ENCODE assay signal across 12 cellular contexts in the genomic region with DNA sequence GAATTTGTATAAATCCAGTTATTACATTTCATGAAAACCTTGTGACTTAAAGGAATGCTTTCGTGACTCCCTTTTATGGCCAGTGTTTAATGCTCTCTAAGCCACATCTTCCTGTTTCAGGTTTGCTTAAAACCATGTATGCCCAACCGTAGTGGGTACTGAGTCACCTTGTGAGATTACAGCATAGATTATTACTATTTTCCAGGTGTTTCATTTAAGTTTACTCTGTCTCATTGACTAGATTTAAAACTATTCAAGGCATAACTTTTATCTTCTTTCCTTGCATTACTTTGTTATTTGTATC. TPM values are rescaled to one million over a fixed set of nuclear protein-coding genes. Genes with fewer than 3 reads are reported as not detected.
A peak's percentile ranks its signal among the peaks of the same experiment; 100 is the strongest.
DNase-seq lines count a peak whose midpoint lies in the region; ATAC-seq, FAIRE-seq and TF ChIP-seq lines count a peak whose summit lies in the region.
"Had no signal": no experiment of that assay in that cellular context is flagged by ENCODE, and none has a peak within 500 bp of the region (broad histone marks: within the 10 kb centered on the region; RNA-seq: fewer than 3 reads in every experiment).

No MANE protein-coding gene starts in this region.

- H3K4me2 ChIP-seq in OCI-LY3 (ENCODE audit: low read length) (peak overlapping the region; percentile 58), Karpas-422 (ENCODE audit: low read depth, low read length, poor library complexity, severe bottlenecking) (no peak overlapping the region)

- H3K9me3 ChIP-seq in OCI-LY3 (ENCODE audit: insufficient read depth, low read length) = no peaks in the 10 kb centered on the region
- no peaks in the 10 kb centered on the region for H3K9me3 ChIP-seq in Karpas-422 (ENCODE audit: low read length)

- DNase-seq in GM12892 (ENCODE audit: insufficient read length) (no peak), glomerular visceral epithelial cell (ENCODE audit: extremely low spot score) (peak; percentile 13), mesenteric fat pad (ENCODE audit: low spot score) (no peak), Karpas-422 (no peak), NCI-H2196 (lab: John Stamatoyannopoulos, UW; ENCODE audit: unreplicated experiment) (no peak)
- DNase-seq: EL, endodermal cell had no signal

- peak overlapping the region; percentile 20; the same call in 1 of the 2 replicates for H3K4me3 ChIP-seq in OCI-LY3 (ENCODE audit: low read length)
- no peak overlapping the region for H3K4me3 ChIP-seq in Karpas-422 (ENCODE audit: low read length)

- H3K27ac ChIP-seq in OCI-LY3 (ENCODE audit: low read length) = peak overlapping the region; percentile 90
- no peak overlapping the region for H3K27ac ChIP-seq in Karpas-422 (ENCODE audit: low read length)
- H3K27ac ChIP-seq: parathyroid adenoma had no signal

- H3K4me1 ChIP-seq in OCI-LY3 (ENCODE audit: low read length) (peaks cover 50% of the 10 kb centered on the region), Karpas-422 (ENCODE audit: low read length) (no peaks in the 10 kb centered on the region; the same call in 1 of the 2 replicates)
- H3K4me1 ChIP-seq: parathyroid adenoma had no signal

- peaks cover 24% of the 10 kb centered on the region for H3K36me3 ChIP-seq in OCI-LY3 (replicated peaks; ENCODE audit: low read depth, low read length)
- peaks cover 13% of the 10 kb centered on the region for H3K36me3 ChIP-seq in Karpas-422 (ENCODE audit: insufficient read depth, low read length)

- TF ChIP-seq POLR2A in GM12892 (IDR thresholded peaks at IDR 0.05; ENCODE audit: low read depth, low read length) = no peak

- H3K9ac ChIP-seq in OCI-LY3 (ENCODE audit: low read length) (peak overlapping the region; percentile 30; the same call in 1 of the 2 replicates), Karpas-422 (ENCODE audit: low read length) (no peak overlapping the region)
- H3K9ac ChIP-seq: parathyroid adenoma had no signal

- H3K9me2 ChIP-seq in Karpas-422 (replicated peaks; ENCODE audit: insufficient read depth, low read length) = no peaks in the 10 kb centered on the region

- TF ChIP-seq CTCF in OCI-LY3 (IDR thresholded peaks at IDR 0.05; ENCODE audit: low read depth, low read length) = no peak

- no peaks in the 10 kb centered on the region for H4K20me1 ChIP-seq in OCI-LY3 (ENCODE audit: insufficient read depth, low read length)
- no peaks in the 10 kb centered on the region for H4K20me1 ChIP-seq in Karpas-422 (ENCODE audit: insufficient read depth, low read depth, low read length)

- peak; percentile 88 for FAIRE-seq in GM12892 (lab: Jason Lieb, UNC)
- FAIRE-seq: keratinocyte had no signal

- peak; percentile 45 for ATAC-seq in GM21423 (IDR thresholded peaks at IDR 0.05; ENCODE audit: unreplicated experiment)
- ATAC-seq in HG03565 (IDR thresholded peaks at IDR 0.05; ENCODE audit: unreplicated experiment) = no peak

- H2AFZ ChIP-seq in OCI-LY3 (ENCODE audit: low read depth, low read length) (no peak overlapping the region), Karpas-422 (ENCODE audit: low read length) (no peak overlapping the region)
- H2AFZ ChIP-seq: parathyroid adenoma had no signal

- H3K79me2 ChIP-seq in OCI-LY3 (ENCODE audit: low read length) (no peaks in the 10 kb centered on the region), Karpas-422 (ENCODE audit: low read length) (no peaks in the 10 kb centered on the region)
- H3K79me2 ChIP-seq: parathyroid adenoma had no signal

- H3K27me3 ChIP-seq in OCI-LY3 (ENCODE audit: low read depth, low read length) (no peaks in the 10 kb centered on the region), Karpas-422 (ENCODE audit: low read length) (no peaks in the 10 kb centered on the region)

RNA-seq across cellular contexts. Expression of a gene that starts 40.1 kb away (rescaled TPM):
- polyA plus RNA-seq in GM12892 (2012; ENCODE audit: missing spikeins) = 3.4 TPM
- 59.3 TPM for total RNA-seq in mesenteric fat pad
- total RNA-seq in Karpas-422 (2014; rRNA removed; shearing (Covaris generic); ENCODE audit: low replicate concordance) = 3.7 TPM in 2 replicates

Comparison
In these comparisons a context has a peak if more than half of its experiments do, and no peak if none do; other contexts are left out.
1. RNA of a gene that starts 40.1 kb away (total RNA-seq): 59.3 TPM in mesenteric fat pad (single experiment); 3.7 TPM in Karpas-422; every median in the first group is over 10 times any median in the second.